In the genomic region with DNA sequence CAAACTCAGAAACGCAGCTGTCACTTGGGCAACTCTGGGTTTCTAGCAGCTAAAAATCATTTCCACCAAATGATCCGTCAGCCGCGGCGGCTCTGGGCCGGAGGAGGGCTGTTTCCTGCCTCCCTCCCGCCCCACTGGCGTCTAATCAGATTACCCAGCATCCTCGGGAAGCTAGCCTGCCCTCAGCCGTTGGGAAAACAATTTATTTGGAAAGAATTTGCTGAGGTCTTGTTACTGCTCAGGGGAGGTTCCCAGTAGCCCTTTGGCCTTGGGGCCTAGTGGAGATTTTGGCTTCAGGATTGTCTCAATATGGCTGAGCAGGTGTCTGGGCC, we compare ENCODE assay signal across 26 cellular contexts.
DNase-seq lines count a peak whose midpoint lies in the region; ATAC-seq, FAIRE-seq and TF ChIP-seq lines count a peak whose summit lies in the region.
"Had no signal": no experiment of that assay in that cellular context is flagged by ENCODE, and none has a peak within 500 bp of the region (broad histone marks: within the 10 kb centered on the region; RNA-seq: fewer than 3 reads in every experiment).

No MANE protein-coding gene starts in this region.

- no peak overlapping the region for H3K4me3 ChIP-seq in K562
- H3K4me3 ChIP-seq in left lung, result no peak overlapping the region
- H3K4me3 ChIP-seq: esophagus squamous epithelium, gastrocnemius medialis, lower lobe of right lung, SJCRH30, thoracic aorta had no signal

- H3K9me3 ChIP-seq in K562 (replicated peaks; ENCODE audit: control insufficient read depth, insufficient read depth, low read depth, low read length) (no peaks in the 10 kb centered on the region), left lung (no peaks in the 10 kb centered on the region)
- H3K9me3 ChIP-seq: esophagus squamous epithelium, gastrocnemius medialis, lower lobe of right lung, SJCRH30, thoracic aorta had no signal

- BruUV-seq in K562 (replicated peaks; lab: Mats Ljungman, UMichigan), result no TSS peak

- H3K79me2 ChIP-seq in K562 (ENCODE audit: control insufficient read depth, insufficient read depth, low read length), result no peaks in the 10 kb centered on the region

- ATAC-seq in K562, result peak; percentile 54; the same call in 2 of the 3 replicates
- ATAC-seq in left lung, result peak; percentile 53
- peak; percentile 80 for ATAC-seq in sciatic nerve
- ATAC-seq: activated naive CD4-positive, alpha-beta T cell treated with anti-CD3 and anti-CD28 coated beads, Interleukin-2, amount 50 U/mL, for 72 hours; gastrocnemius medialis; lower lobe of right lung; Panc1; T-cell had no signal

- no peak overlapping the region for H3K9ac ChIP-seq in K562 (ENCODE audit: insufficient read depth in 1 of 2, low read depth in 2 of 2, low read length in 2 of 2)

- no peak for TF ChIP-seq EP300 in K562 (IDR thresholded peaks at IDR 0.05; ENCODE audit: low read length)

- intact Hi-C loops in K562 (cut with micrococcal nuclease), result no loop called here
- intact Hi-C loops in left lung (cut with DNase I), result no loop called here
- intact Hi-C loops in sciatic nerve (cut with DNase I), result no loop called here

- H3K36me3 ChIP-seq in K562 (ENCODE audit: control insufficient read depth, insufficient read depth, low read length), result no peaks in the 10 kb centered on the region
- H3K36me3 ChIP-seq in left lung, result no peaks in the 10 kb centered on the region
- H3K36me3 ChIP-seq: esophagus squamous epithelium, gastrocnemius medialis, lower lobe of right lung, SJCRH30, thoracic aorta had no signal

- H3K9me1 ChIP-seq in K562 (ENCODE audit: control insufficient read depth, insufficient read depth, low read length), result no peaks in the 10 kb centered on the region

- 0% methylated on average over 10 of the region's 10 CpGs for WGBS in K562 (ENCODE audit: insufficient coverage, low coverage, missing lambda C conversion rate)

- peak; percentile 29 for DNase-seq in NCI-H82 (lab: John Stamatoyannopoulos, UW)
- no peak for DNase-seq in NCI-H82 treated with DMSO at 0.1 percent for 48 hours (lab: John Stamatoyannopoulos, UW; ENCODE audit: unreplicated experiment)
- DNase-seq in K562 (ENCODE audit: extremely low read depth in 1 of 4, low spot score in 3 of 4), result no peak
- peak in 1 of 2 donors; percentile 74 for DNase-seq in left lung
- DNase-seq in sciatic nerve (ENCODE audit: low spot score), result no peak
- DNase-seq in T-helper 1 cell, result no peak
- no peak for DNase-seq in globus pallidus (ENCODE audit: low spot score)
- no peak for DNase-seq in NCI-H1417 (lab: John Stamatoyannopoulos, UW)
- DNase-seq: activated CD4-positive, alpha-beta memory T cell treated with anti-CD3 and anti-CD28 coated beads, Interleukin-2, amount 10 ng/mL, durations not matched to agents 7 days and 5 days; activated CD4-positive, alpha-beta T cell treated with anti-CD3 and anti-CD28 coated beads for 1 hour; CD4-positive, alpha-beta memory T cell; esophagus squamous epithelium; gastrocnemius medialis; lower lobe of right lung; NCI-H1694 treated with DMSO at 0.1 percent for 48 hours; NCI-H510A; SJCRH30; stimulated activated naive CD4-positive, alpha-beta T cell treated with Interleukin-2 at 50 U/mL for 16 hours; T-cell had no signal

- no peaks in the 10 kb centered on the region; the same call in 1 of the 2 replicates for H4K20me1 ChIP-seq in K562 (replicated peaks; ENCODE audit: control insufficient read depth, insufficient read depth, low read length)

- peaks cover 0 to 13% of the 10 kb centered on the region in 2 experiments; a peak in 2 of 5 replicates for H3K4me1 ChIP-seq in K562 (replicated peaks in 1 of 2; ENCODE audit: control insufficient read depth in 2 of 2, insufficient read depth in 2 of 2, low read length in 2 of 2)
- H3K4me1 ChIP-seq in left lung, result no peaks in the 10 kb centered on the region
- H3K4me1 ChIP-seq: esophagus squamous epithelium, gastrocnemius medialis, lower lobe of right lung, SJCRH30 had no signal

- FAIRE-seq in K562 (lab: Jason Lieb, UNC), result no peak
- FAIRE-seq: endometrium, TTC549, urothelium cell line had no signal

- no peak overlapping the region for H2AFZ ChIP-seq in K562 (ENCODE audit: low read depth, low read length)

- no peak overlapping the region for H3K4me2 ChIP-seq in K562 (ENCODE audit: insufficient read depth, low read length)

- H3K27ac ChIP-seq in K562 (ENCODE audit: extremely low read depth, low read depth, low read length), result no peak overlapping the region
- no peak overlapping the region for H3K27ac ChIP-seq in left lung
- H3K27ac ChIP-seq: 22Rv1, esophagus squamous epithelium, gastrocnemius medialis, lower lobe of right lung, SJCRH30, thoracic aorta had no signal

- in situ Hi-C loops in K562 (cut with MboI), result no loop called here

- peaks cover 8 to 75% of the 10 kb centered on the region in 2 experiments; a peak in 4 of 5 replicates for H3K27me3 ChIP-seq in K562 (ENCODE audit: control insufficient read depth in 2 of 2, insufficient read depth in 2 of 2, low read length in 2 of 2)
- H3K27me3 ChIP-seq in left lung, result peaks cover 0 to 73% of the 10 kb centered on the region in 2 donors
- H3K27me3 ChIP-seq: SJCRH30 had no signal

- no peak for TF ChIP-seq POLR2A in K562 (conservative IDR thresholded peaks at IDR 0.05)

- CTCF ChIA-PET in K562 (lab: Yijun Ruan, JAX; ENCODE audit: low intra/inter-chr PET ratio), result no interaction called here

- POLR2A ChIA-PET in K562 (lab: Yijun Ruan, JAX), result interaction anchor here (0.8 kb wide), 1 partner anchor 224 kb away, joined by 3 read pairs; no protein-coding TSS in a partner anchor

- TF ChIP-seq CTCF in K562 (IDR thresholded peaks at IDR 0.05 in 2 of 3, conservative IDR thresholded peaks at IDR 0.05 in 1 of 3; ENCODE audit: insufficient read depth in 2 of 3, low read depth in 1 of 3, low read length in 3 of 3) (no peak), left lung (IDR thresholded peaks at IDR 0.05) (no peak)

- no peak for TF ChIP-seq RAD21 in K562 (CRISPR knock-in tag; conservative IDR thresholded peaks at IDR 0.05 in 1 of 2, IDR thresholded peaks at IDR 0.05 in 1 of 2)

TF ChIP-seq in K562, 482 proteins besides CTCF, POLR2A, EP300 and RAD21:
- TF ChIP-seq LARP7 (IDR thresholded peaks at IDR 0.05) (no peak), EGR1 (conservative IDR thresholded peaks at IDR 0.05) (no peak)
